Comparison of ENCODE assay signal across 8 cellular contexts in the genomic region with DNA sequence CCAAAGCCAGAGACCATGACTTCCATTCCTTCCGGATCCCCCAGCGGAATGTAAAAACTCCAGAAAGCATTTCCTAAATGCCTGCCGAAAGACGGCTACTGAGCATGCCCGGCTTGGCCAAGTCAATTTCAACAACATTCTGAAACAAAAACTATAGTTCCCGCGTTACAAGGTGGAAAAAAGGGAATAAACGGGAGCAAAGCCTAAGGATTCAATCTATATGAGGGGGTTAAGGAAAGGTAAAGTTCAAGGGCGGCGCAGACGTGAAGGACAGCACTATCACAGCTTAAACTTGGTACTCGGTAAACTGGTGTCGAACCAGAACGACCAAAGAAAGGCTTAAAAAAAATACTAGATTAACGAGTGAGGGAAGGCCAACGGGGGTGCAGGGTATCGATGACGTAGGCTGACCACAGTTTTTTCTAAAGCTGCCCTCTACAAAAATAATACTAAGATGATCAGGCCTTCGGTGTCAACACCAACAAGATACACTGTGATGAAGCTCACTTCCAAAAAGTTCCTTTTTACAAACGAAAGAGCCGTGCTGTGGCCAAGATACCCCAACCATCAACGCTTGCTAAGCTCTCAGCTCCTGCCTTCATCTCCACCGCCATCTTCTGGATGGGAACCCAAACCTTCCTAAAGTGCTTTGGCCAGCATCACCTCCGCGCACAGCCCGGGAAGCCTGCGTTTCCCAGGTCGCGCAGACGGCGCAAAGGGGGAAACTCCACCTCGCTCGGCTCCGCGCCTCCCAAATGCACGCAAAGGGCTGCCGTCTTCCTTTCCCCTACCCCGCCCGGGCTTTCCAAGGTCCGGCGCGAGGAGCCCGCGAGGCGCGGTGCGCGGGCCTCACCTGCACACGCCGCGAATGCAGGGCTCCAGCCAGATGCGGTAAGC.
A peak's percentile ranks its signal among the peaks of the same experiment; 100 is the strongest.
DNase-seq lines count a peak whose midpoint lies in the region; ATAC-seq and TF ChIP-seq lines count a peak whose summit lies in the region.

No MANE protein-coding gene starts in this region.

- TF ChIP-seq CTCF in AG09309 (IDR thresholded peaks at IDR 0.05; ENCODE audit: control insufficient read depth, insufficient read depth, low read depth, low read length, missing control alignments) (peak; percentile 42), epithelial cell of esophagus (IDR thresholded peaks at IDR 0.05; ENCODE audit: insufficient read depth, low read depth, low read length, missing control alignments) (peak; percentile 43)

- ATAC-seq in GM18858 (IDR thresholded peaks at IDR 0.05; ENCODE audit: unreplicated experiment) = peak; percentile 10
- peak; percentile 18 for ATAC-seq in HG03097 (IDR thresholded peaks at IDR 0.05; ENCODE audit: low FRiP score, unreplicated experiment)

- peak overlapping the region; percentile 98 for H3K4me3 ChIP-seq in AG09309 (ENCODE audit: control insufficient read depth, low read depth, low read length)
- peak overlapping the region; percentile 96 for H3K4me3 ChIP-seq in epithelial cell of esophagus (ENCODE audit: low read length)

- DNase-seq in AG09309 (ENCODE audit: low read depth) (no peak), NCI-H510A treated with DMSO at 0.1 percent for 48 hours (lab: John Stamatoyannopoulos, UW) (peak; percentile 38), epithelial cell of esophagus (ENCODE audit: low read depth) (peak; percentile 71), middle frontal gyrus (ENCODE audit: extremely low spot score, low spot score) (peak; percentile 8)
- peak in 2 of 3 experiments; percentile 23 to 24 for DNase-seq in activated CD8-positive, alpha-beta memory T cell treated with anti-CD3 and anti-CD28 coated beads for 48 hours (ENCODE audit: low read depth in 2 of 3, low spot score in 2 of 3)
- peak; percentile 26 for DNase-seq in stimulated activated CD8-positive, alpha-beta memory T cell treated with anti-CD3 and anti-CD28 coated beads, Interleukin-7, amount 100 ng/mL, for 24 hours (ENCODE audit: low read depth)
